1 cellular context compared by ENCODE assay signal in genomic region chr7:137900137-137900536, GRCh38.
TF ChIP-seq lines count a peak whose summit lies in the region.

No MANE protein-coding gene starts in this region.

TF ChIP-seq in WTC11, 78 proteins besides CTCF, POLR2A, EP300 and RAD21 (continued from another document):
- TF ChIP-seq, protein P1, sequence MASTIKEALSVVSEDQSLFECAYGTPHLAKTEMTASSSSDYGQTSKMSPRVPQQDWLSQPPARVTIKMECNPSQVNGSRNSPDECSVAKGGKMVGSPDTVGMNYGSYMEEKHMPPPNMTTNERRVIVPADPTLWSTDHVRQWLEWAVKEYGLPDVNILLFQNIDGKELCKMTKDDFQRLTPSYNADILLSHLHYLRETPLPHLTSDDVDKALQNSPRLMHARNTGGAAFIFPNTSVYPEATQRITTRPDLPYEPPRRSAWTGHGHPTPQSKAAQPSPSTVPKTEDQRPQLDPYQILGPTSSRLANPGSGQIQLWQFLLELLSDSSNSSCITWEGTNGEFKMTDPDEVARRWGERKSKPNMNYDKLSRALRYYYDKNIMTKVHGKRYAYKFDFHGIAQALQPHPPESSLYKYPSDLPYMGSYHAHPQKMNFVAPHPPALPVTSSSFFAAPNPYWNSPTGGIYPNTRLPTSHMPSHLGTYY (CRISPR knock-in tag; IDR thresholded peaks at IDR 0.05) = no peak
- TF ChIP-seq SOX15 (CRISPR knock-in tag; IDR thresholded peaks at IDR 0.05) (no peak), JAZF1 (CRISPR knock-in tag; IDR thresholded peaks at IDR 0.05) (no peak), USF1 (CRISPR knock-in tag; IDR thresholded peaks at IDR 0.05) (no peak), TP53 (CRISPR knock-in tag; IDR thresholded peaks at IDR 0.05) (no peak), ETV6 (CRISPR knock-in tag; IDR thresholded peaks at IDR 0.05) (no peak), ATF3 (CRISPR knock-in tag; conservative IDR thresholded peaks at IDR 0.05) (no peak), ESRRA (CRISPR knock-in tag; IDR thresholded peaks at IDR 0.05; ENCODE audit: borderline replicate concordance) (no peak), USF2 (CRISPR knock-in tag; IDR thresholded peaks at IDR 0.05) (no peak), PRRX2 (CRISPR knock-in tag; IDR thresholded peaks at IDR 0.05) (no peak), KAT7 (CRISPR knock-in tag; IDR thresholded peaks at IDR 0.05; ENCODE audit: borderline replicate concordance) (no peak), TEAD4 (CRISPR knock-in tag; IDR thresholded peaks at IDR 0.05) (no peak)
